Comparison of ENCODE assay signal across 20 cellular contexts in genomic region chr7:151229249-151229648, GRCh38. TPM values are rescaled to one million over a fixed set of nuclear protein-coding genes. Genes with fewer than 3 reads are reported as not detected.
A peak's percentile ranks its signal among the peaks of the same experiment; 100 is the strongest.
DNase-seq lines count a peak whose midpoint lies in the region; ATAC-seq and TF ChIP-seq lines count a peak whose summit lies in the region.
"Had no signal": no experiment of that assay in that cellular context is flagged by ENCODE, and none has a peak within 500 bp of the region (broad histone marks: within the 10 kb centered on the region; RNA-seq: fewer than 3 reads in every experiment).

No MANE protein-coding gene starts in this region.

- peaks cover 56 to 58% of the 10 kb centered on the region in 2 donors for H3K4me1 Mint-ChIP-seq in natural killer cell treated with Interleukin-12 subunit alpha and Interleukin-12 subunit beta and Interleukin-15 and Interleukin-18, amount 100 ng/mL, for 72 hours (ENCODE audit: low read depth in 2 of 2)
- peaks cover 41% of the 10 kb centered on the region for H3K4me1 Mint-ChIP-seq in T-helper 17 cell

- H3K4me3 Mint-ChIP-seq in natural killer cell treated with Interleukin-12 subunit alpha and Interleukin-12 subunit beta and Interleukin-15 and Interleukin-18, amount 100 ng/mL, for 72 hours: no peak overlapping the region
- no peak overlapping the region for H3K4me3 Mint-ChIP-seq in T-helper 17 cell
- H3K4me3 Mint-ChIP-seq: HFFc6 had no signal

- intact Hi-C loops in Right ventricle myocardium inferior (cut with DNase I): no loop called here
- intact Hi-C loops in cardiac septum (cut with DNase I): no loop called here
- intact Hi-C loops in posterior vena cava (cut with DNase I): no loop called here
- intact Hi-C loops in uterus (cut with DNase I; ENCODE audit: low total_unique reads): loop anchor here (10.0 kb wide), 1 partner anchor 1354 kb away; the partner anchor contains the start of gene ATP6V0E2

- TF ChIP-seq POLR2A in tibial nerve (IDR thresholded peaks at IDR 0.05): no peak
- no peak for TF ChIP-seq POLR2A in uterus (IDR thresholded peaks at IDR 0.05)

- H3K27me3 ChIP-seq in tibial nerve (no peaks in the 10 kb centered on the region), uterus (no peaks in the 10 kb centered on the region)
- H3K27me3 ChIP-seq: BLaER1 had no signal

- H3K27ac ChIP-seq in tibial nerve (no peak overlapping the region), uterus (no peak overlapping the region)
- H3K27ac ChIP-seq: BLaER1, C4-2B had no signal

- peaks cover 0 to 48% (median 32%) of the 10 kb centered on the region in 4 donors for H3K4me1 ChIP-seq in tibial nerve
- H3K4me1 ChIP-seq in uterus: peaks cover 17 to 24% of the 10 kb centered on the region in 2 donors

- H3K36me3 Mint-ChIP-seq in natural killer cell treated with Interleukin-12 subunit alpha and Interleukin-12 subunit beta and Interleukin-15 and Interleukin-18, amount 100 ng/mL, for 72 hours: peaks cover 23% of the 10 kb centered on the region
- H3K36me3 Mint-ChIP-seq in T-helper 17 cell (ENCODE audit: low read depth): peaks cover 8% of the 10 kb centered on the region

- peaks cover 0 to 8% (median 2%) of the 10 kb centered on the region in 3 donors for H3K36me3 ChIP-seq in tibial nerve
- H3K36me3 ChIP-seq in uterus: no peaks in the 10 kb centered on the region

- DNase-seq in Right ventricle myocardium inferior (ENCODE audit: missing footprints) (peak; percentile 5), cardiac septum (ENCODE audit: low spot score) (no peak), posterior vena cava (ENCODE audit: low spot score) (peak; percentile 58), T-helper 17 cell (no peak), tibial nerve (ENCODE audit: low spot score in 2 of 2) (no peak), uterus (no peak)
- DNase-seq in natural killer cell treated with Interleukin-12 subunit alpha and Interleukin-12 subunit beta and Interleukin-15 and Interleukin-18, amount 100 ng/mL, for 72 hours (ENCODE audit: low spot score): peak; percentile 23
- DNase-seq: CD4-positive, CD25-positive, alpha-beta regulatory T cell; CD8-positive, alpha-beta memory T cell; DMS 273 treated with DMSO at 0.1 percent for 48 hours; DMS79; EL; GDM1; GOT3; HFFc6 had no signal

- 89 to 90% methylated on average over 10 of the region's 10 CpGs for WGBS in tibial nerve, 2 donors

- TF ChIP-seq CTCF in tibial nerve (IDR thresholded peaks at IDR 0.05): no peak
- no peak for TF ChIP-seq CTCF in uterus (IDR thresholded peaks at IDR 0.05)

- no peaks in the 10 kb centered on the region for H3K9me3 Mint-ChIP-seq in natural killer cell treated with Interleukin-12 subunit alpha and Interleukin-12 subunit beta and Interleukin-15 and Interleukin-18, amount 100 ng/mL, for 72 hours
- H3K9me3 Mint-ChIP-seq: CD4-positive, CD25-positive, alpha-beta regulatory T cell; CD8-positive, alpha-beta memory T cell; HFFc6 had no signal

- H3K9me3 ChIP-seq in T-helper 17 cell (ENCODE audit: control insufficient read depth, low read length, poor library complexity, severe bottlenecking): no peaks in the 10 kb centered on the region
- H3K9me3 ChIP-seq in tibial nerve: no peaks in the 10 kb centered on the region
- H3K9me3 ChIP-seq in uterus: no peaks in the 10 kb centered on the region
- H3K9me3 ChIP-seq: BLaER1, HAP-1 had no signal

- no peaks in the 10 kb centered on the region for H3K27me3 Mint-ChIP-seq in natural killer cell treated with Interleukin-12 subunit alpha and Interleukin-12 subunit beta and Interleukin-15 and Interleukin-18, amount 100 ng/mL, for 72 hours
- H3K27me3 Mint-ChIP-seq in T-helper 17 cell: no peaks in the 10 kb centered on the region
- H3K27me3 Mint-ChIP-seq: B cell; CD8-positive, alpha-beta memory T cell had no signal

- no peak for ATAC-seq in Right ventricle myocardium inferior
- ATAC-seq in natural killer cell treated with Interleukin-12 subunit alpha and Interleukin-12 subunit beta and Interleukin-15 and Interleukin-18, amount 100 ng/mL, for 72 hours: no peak
- no peak for ATAC-seq in T-helper 17 cell
- ATAC-seq: GM12878 had no signal

- H3K27ac Mint-ChIP-seq in natural killer cell treated with Interleukin-12 subunit alpha and Interleukin-12 subunit beta and Interleukin-15 and Interleukin-18, amount 100 ng/mL, for 72 hours: no peak overlapping the region
- no peak overlapping the region for H3K27ac Mint-ChIP-seq in T-helper 17 cell
- H3K27ac Mint-ChIP-seq: B cell; CD4-positive, CD25-positive, alpha-beta regulatory T cell; HFFc6 had no signal

- H3K4me3 ChIP-seq in tibial nerve: no peak overlapping the region
- no peak overlapping the region for H3K4me3 ChIP-seq in uterus
- H3K4me3 ChIP-seq: BLaER1, GM12878, HAP-1 had no signal

- TF ChIP-seq EP300 in tibial nerve (IDR thresholded peaks at IDR 0.05): no peak

RNA-seq across cellular contexts. Expression of gene ABCF2, which starts 2.2 kb away (rescaled TPM):
- total RNA-seq in Right ventricle myocardium inferior (24.5 TPM), cardiac septum (28.8 TPM), posterior vena cava (10 to 100 TPM; 24.4 to 27.4 TPM), T-helper 17 cell (10 to 100 TPM; 24.2 to 26.7 TPM), tibial nerve (10 to 100 TPM; 34.3 to 72.9 (median 34.9) TPM), uterus (10 to 100 TPM in 3 of 4 donors, 1 to 10 TPM in 1; 6.8 to 39.2 (median 37.7) TPM)
- 100 to 1,000 TPM in 1 of 2 donors, 10 to 100 TPM in 1; 68.4 to 118 TPM for total RNA-seq in natural killer cell treated with Interleukin-12 subunit alpha and Interleukin-12 subunit beta and Interleukin-15 and Interleukin-18, amount 100 ng/mL, for 72 hours

RNA-seq across cellular contexts. Expression of gene CHPF2, which starts 3.0 kb away (rescaled TPM):
- total RNA-seq in Right ventricle myocardium inferior (11.6 TPM), cardiac septum (31.0 TPM), posterior vena cava (10 to 100 TPM; 37.5 to 40.7 TPM), T-helper 17 cell (10 to 100 TPM; 39.4 to 41.6 TPM), tibial nerve (10 to 100 TPM; 34.5 to 58.5 (median 40.2) TPM), uterus (10 to 100 TPM; 18.5 to 32.6 (median 31.2) TPM)
- 10 to 100 TPM; 54.6 to 67.6 TPM for total RNA-seq in natural killer cell treated with Interleukin-12 subunit alpha and Interleukin-12 subunit beta and Interleukin-15 and Interleukin-18, amount 100 ng/mL, for 72 hours

RNA-seq across cellular contexts. Expression of gene H2BK1, which starts 19.0 kb away (rescaled TPM):
- total RNA-seq in Right ventricle myocardium inferior (not detected), cardiac septum (not detected), posterior vena cava (1 to 10 TPM in 1 of 2 donors, not detected in 1; 1.1 TPM), T-helper 17 cell (1 to 10 TPM; 1.0 to 4.1 TPM), tibial nerve (not detected), uterus (1 to 10 TPM in 1 of 4 donors, not detected in 3; 4.4 TPM)
- not detected for total RNA-seq in natural killer cell treated with Interleukin-12 subunit alpha and Interleukin-12 subunit beta and Interleukin-15 and Interleukin-18, amount 100 ng/mL, for 72 hours
- total RNA-seq: HFFc6 had no signal

RNA-seq across cellular contexts. Expression of gene SMARCD3, which starts 19.2 kb away (rescaled TPM):
- 110 TPM for total RNA-seq in Right ventricle myocardium inferior
- total RNA-seq in cardiac septum: 112 TPM
- 1 to 10 TPM in 1 of 2 donors, under 1 TPM in 1; 0.93 to 1.2 TPM for total RNA-seq in natural killer cell treated with Interleukin-12 subunit alpha and Interleukin-12 subunit beta and Interleukin-15 and Interleukin-18, amount 100 ng/mL, for 72 hours
- 10 to 100 TPM; 45.8 to 68.4 TPM for total RNA-seq in posterior vena cava
- 10 to 100 TPM in 1 of 2 donors, 1 to 10 TPM in 1; 9.8 to 10.7 TPM for total RNA-seq in T-helper 17 cell
- total RNA-seq in tibial nerve: 10 to 100 TPM; 55.5 to 97.2 (median 77.3) TPM
- total RNA-seq in uterus: 10 to 100 TPM; 21.3 to 80.7 (median 43.3) TPM
- total RNA-seq: B cell had no signal

RNA-seq across cellular contexts. Expression of gene ASB10, which starts 42.2 kb away (rescaled TPM):
- total RNA-seq in Right ventricle myocardium inferior: 41.4 TPM
- 17.3 TPM for total RNA-seq in cardiac septum
- total RNA-seq in natural killer cell treated with Interleukin-12 subunit alpha and Interleukin-12 subunit beta and Interleukin-15 and Interleukin-18, amount 100 ng/mL, for 72 hours: not detected
- not detected for total RNA-seq in posterior vena cava
- not detected for total RNA-seq in T-helper 17 cell
- total RNA-seq in tibial nerve: not detected
- not detected for total RNA-seq in uterus
- total RNA-seq: B cell; CD4-positive, CD25-positive, alpha-beta regulatory T cell; CD8-positive, alpha-beta memory T cell; GM12878; HFFc6 had no signal

Comparison
In these comparisons a context has a peak if more than half of its experiments do, and no peak if none do; other contexts are left out.
1. DNase-seq: peak in Right ventricle myocardium inferior (single experiment), natural killer cell treated with Interleukin-12 subunit alpha and Interleukin-12 subunit beta and Interleukin-15 and Interleukin-18, amount 100 ng/mL, for 72 hours (single experiment) and posterior vena cava (single experiment); none in cardiac septum (single experiment), T-helper 17 cell (0 of 3), tibial nerve (0 of 2) and uterus (0 of 2).